35 cellular contexts compared by ENCODE assay signal in the genomic region with DNA sequence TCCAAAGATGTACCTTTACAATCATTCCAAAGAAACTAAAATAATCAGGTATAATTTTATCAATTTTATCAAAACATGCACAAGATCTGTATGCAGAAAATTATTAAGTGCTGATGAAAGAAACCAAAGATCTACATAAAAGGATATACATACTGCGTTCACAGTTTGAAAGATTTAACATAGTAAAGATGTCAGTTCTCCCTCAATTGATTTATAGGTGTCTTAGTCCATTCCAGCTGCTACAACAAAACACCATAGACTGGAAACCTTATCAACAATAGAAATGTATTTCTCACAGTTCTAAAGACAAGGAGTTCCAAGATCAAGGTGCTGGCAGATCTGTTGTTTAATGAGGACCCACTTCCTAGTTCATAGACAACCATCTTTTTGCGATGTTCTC.
"Had no signal": no experiment of that assay in that cellular context is flagged by ENCODE, and none has a peak within 500 bp of the region (broad histone marks: within the 10 kb centered on the region; RNA-seq: fewer than 3 reads in every experiment).

No MANE protein-coding gene starts in this region.

- H3K4me3 ChIP-seq: MG63 had no signal

- DNase-seq: MG63, MM.1S, MV-4-11, NCI-H1048, NCI-H1092, NCI-H1092 treated with DMSO at 0.1 percent for 48 hours, NCI-H1105, NCI-H1105 treated with DMSO at 0.1 percent for 48 hours, NCI-H1417, NCI-H1417 treated with DMSO at 0.1 percent for 48 hours, NCI-H1436, NCI-H1436 treated with DMSO at 0.1 percent for 48 hours, NCI-H146, NCI-H1694, NCI-H1694 treated with DMSO at 0.1 percent for 48 hours, NCI-H187, NCI-H187 treated with DMSO at 0.1 percent for 48 hours, NCI-H1930, NCI-H2029, NCI-H2029 treated with DMSO at 0.1 percent for 48 hours, NCI-H2081, NCI-H2081 treated with DMSO at 0.1 percent for 48 hours, NCI-H2107, NCI-H2171, NCI-H2171 treated with DMSO at 0.1 percent for 48 hours, NCI-H2227 treated with DMSO at 0.1 percent for 48 hours, NCI-H226, NCI-H345, NCI-H446, NCI-H446 treated with DMSO at 0.1 percent for 48 hours, NCI-H510A, NCI-H510A treated with DMSO at 0.1 percent for 48 hours, NCI-H524, NCI-H524 treated with DMSO at 0.1 percent for 48 hours, NCI-H526 had no signal

- H3K27me3 ChIP-seq: MG63 had no signal

- H3K36me3 ChIP-seq: MG63 had no signal

- H3K9me3 ChIP-seq: MG63 had no signal
